Comparison of ENCODE assay signal across 22 cellular contexts in the genomic region with DNA sequence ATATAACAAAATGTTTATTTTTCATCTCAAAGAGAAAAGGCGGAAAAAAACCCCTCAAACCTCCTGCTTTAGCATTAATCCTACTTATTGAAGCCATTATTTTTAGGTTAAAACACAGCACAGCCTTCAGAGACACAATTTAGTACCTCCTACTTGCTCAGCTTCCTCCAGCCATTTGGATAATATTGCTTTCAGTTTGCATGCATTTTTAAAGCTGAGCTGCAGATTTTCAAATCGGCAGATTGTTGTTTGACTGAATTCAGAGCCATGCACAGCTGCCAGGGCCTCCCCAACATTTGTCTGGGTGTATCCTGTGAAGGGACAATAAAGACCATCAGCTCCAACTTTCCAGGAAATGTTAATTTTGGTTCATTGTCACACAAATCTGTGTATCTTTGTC. TPM values are rescaled to one million over a fixed set of nuclear protein-coding genes. Genes with fewer than 3 reads are reported as not detected.
"Had no signal": no experiment of that assay in that cellular context is flagged by ENCODE, and none has a peak within 500 bp of the region (broad histone marks: within the 10 kb centered on the region; RNA-seq: fewer than 3 reads in every experiment).

No MANE protein-coding gene starts in this region.

- H3K9me3 ChIP-seq: gastrocnemius medialis, ovary had no signal

- H3K27me3 ChIP-seq: dorsolateral prefrontal cortex, gastrocnemius medialis, ovary had no signal

- H3K4me1 ChIP-seq: gastrocnemius medialis had no signal

- ATAC-seq: esophagus mucosa; gastrocnemius medialis; left cardiac atrium; left ventricle myocardium superior; naive thymus-derived CD4-positive, alpha-beta T cell; right cardiac atrium had no signal

- H3K36me3 ChIP-seq: gastrocnemius medialis, ovary had no signal

- DNase-seq: cortex of kidney; dorsolateral prefrontal cortex; effector CD8-positive, alpha-beta T cell; gastrocnemius medialis; kidney; left cardiac atrium; left ventricle myocardium superior; mesendoderm; naive thymus-derived CD4-positive, alpha-beta T cell; nephron progenitor cell; ovary; right cardiac atrium; small intestine; stimulated activated CD4-positive, alpha-beta T cell treated with anti-CD3 and anti-CD28 coated beads, Interleukin-12 subunit alpha, Interleukin-12 subunit beta, amount 100 ng/mL, for 4 hours; stimulated activated naive CD4-positive, alpha-beta T cell treated with Interleukin-2 at 50 U/mL for 16 hours; trophoblast cell had no signal

- H3K27ac Mint-ChIP-seq: naive thymus-derived CD4-positive, alpha-beta T cell; nephron progenitor cell had no signal

- H3K4me3 ChIP-seq: dorsolateral prefrontal cortex, gastrocnemius medialis, lung, ovary had no signal

- H3K27ac ChIP-seq: dorsolateral prefrontal cortex, gastrocnemius medialis, ovary had no signal

- H3K9me3 Mint-ChIP-seq: naive thymus-derived CD4-positive, alpha-beta T cell; nephron progenitor cell had no signal

- H3K36me3 Mint-ChIP-seq: naive thymus-derived CD4-positive, alpha-beta T cell had no signal

- H3K4me3 Mint-ChIP-seq: naive thymus-derived CD4-positive, alpha-beta T cell; nephron progenitor cell had no signal

RNA-seq across cellular contexts. Expression of a gene that starts 14.5 kb away (rescaled TPM):
- total RNA-seq: dorsolateral prefrontal cortex; esophagus mucosa; fibroblast of villous mesenchyme; gastrocnemius medialis; kidney; left cardiac atrium; left ventricle myocardium superior; lung; mononuclear cell; naive thymus-derived CD4-positive, alpha-beta T cell; ovary; posterior vena cava; right cardiac atrium; urinary bladder had no signal
- polyA plus RNA-seq: lung; naive thymus-derived CD4-positive, alpha-beta T cell; ovary; right cardiac atrium; small intestine; urinary bladder had no signal
